Comparison of ENCODE assay signal across 24 cellular contexts in genomic region chr9:127644943-127645342, GRCh38. TPM values are rescaled to one million over a fixed set of nuclear protein-coding genes. Genes with fewer than 3 reads are reported as not detected.
DNase-seq lines count a peak whose midpoint lies in the region; ATAC-seq and TF ChIP-seq lines count a peak whose summit lies in the region.
"Had no signal": no experiment of that assay in that cellular context is flagged by ENCODE, and none has a peak within 500 bp of the region (broad histone marks: within the 10 kb centered on the region; RNA-seq: fewer than 3 reads in every experiment).

No MANE protein-coding gene starts in this region.

- H3K36me3 Mint-ChIP-seq in GM23338 (ENCODE audit: low read depth): no peaks in the 10 kb centered on the region
- H3K36me3 Mint-ChIP-seq: activated naive CD8-positive, alpha-beta T cell treated with anti-CD3 and anti-CD28 coated beads, Interleukin-2, amount 10 ng/mL, durations not matched to agents 7 days and 5 days; naive thymus-derived CD4-positive, alpha-beta T cell; stimulated activated memory B cell treated with anti-CD40 and anti-IgM and Interleukin-4, amounts not matched to agents 10 μg/mL and 1 μg/mL and 100 μg/mL, for 72 hours had no signal

- H3K9ac ChIP-seq in skeletal muscle tissue (ENCODE audit: low read depth in 1 of 3, low read length in 3 of 3): peak overlapping the region in 2 of 3 donors; percentile 8 to 16

- no peak overlapping the region for H3K4me2 ChIP-seq in GM23338

- TF ChIP-seq CTCF in GM23338 (conservative IDR thresholded peaks at IDR 0.05; ENCODE audit: low read depth in 2 of 2) (no peak), WERI-Rb-1 (IDR thresholded peaks at IDR 0.05; ENCODE audit: low read depth, low read length) (no peak)

- peaks cover 5% of the 10 kb centered on the region; the same call in 1 of the 2 replicates for H3K9me2 ChIP-seq in GM23338 (ENCODE audit: insufficient read depth)

- DNase-seq in GM23338 (ENCODE audit: low spot score) (no peak), WERI-Rb-1 (peak; percentile 39), iPS-NIHi7 (ENCODE audit: extremely low spot score) (peak; percentile 36), C1 segment of cervical spinal cord (lab: John Stamatoyannopoulos, UW) (no peak)
- DNase-seq: activated CD4-positive, alpha-beta T cell treated with anti-CD3 and anti-CD28 coated beads for 4 hours; activated naive CD8-positive, alpha-beta T cell treated with anti-CD3 and anti-CD28 coated beads, Interleukin-2, amount 10 ng/mL, durations not matched to agents 7 days and 5 days; dorsolateral prefrontal cortex; GF-D8; H7; KBM-7; naive thymus-derived CD4-positive, alpha-beta T cell; NCI-H2029 treated with DMSO at 0.1 percent for 48 hours; NCI-H446 treated with DMSO at 0.1 percent for 48 hours; ovary; SW 1271 had no signal

- no peaks in the 10 kb centered on the region for H3K36me3 ChIP-seq in GM23338 (ENCODE audit: insufficient read depth)
- H3K36me3 ChIP-seq in WERI-Rb-1: no peaks in the 10 kb centered on the region
- no peaks in the 10 kb centered on the region for H3K36me3 ChIP-seq in skeletal muscle tissue (ENCODE audit: control insufficient read depth in 3 of 3, insufficient read depth in 3 of 3, low read length in 3 of 3)
- H3K36me3 ChIP-seq: ovary had no signal

- no peaks in the 10 kb centered on the region for H3K9me3 Mint-ChIP-seq in GM23338
- H3K9me3 Mint-ChIP-seq: activated naive CD8-positive, alpha-beta T cell treated with anti-CD3 and anti-CD28 coated beads, Interleukin-2, amount 10 ng/mL, durations not matched to agents 7 days and 5 days; activated T-helper 17 cell treated with anti-CD3 and anti-CD28 coated beads, Interleukin-2, amount 50 U/mL, for 72 hours; naive thymus-derived CD4-positive, alpha-beta T cell; stimulated activated memory B cell treated with anti-CD40 and anti-IgM and Interleukin-4, amounts not matched to agents 10 μg/mL and 1 μg/mL and 100 μg/mL, for 72 hours had no signal

- peaks cover 15% of the 10 kb centered on the region; the same call in 2 of the 3 replicates for H3K4me1 Mint-ChIP-seq in GM23338
- H3K4me1 Mint-ChIP-seq: activated naive CD8-positive, alpha-beta T cell treated with anti-CD3 and anti-CD28 coated beads, Interleukin-2, amount 10 ng/mL, durations not matched to agents 7 days and 5 days; activated T-helper 17 cell treated with anti-CD3 and anti-CD28 coated beads, Interleukin-2, amount 50 U/mL, for 72 hours; naive thymus-derived CD4-positive, alpha-beta T cell; stimulated activated memory B cell treated with anti-CD40 and anti-IgM and Interleukin-4, amounts not matched to agents 10 μg/mL and 1 μg/mL and 100 μg/mL, for 72 hours had no signal

- H3K27me3 ChIP-seq in GM23338 (ENCODE audit: insufficient read depth) (no peaks in the 10 kb centered on the region), WERI-Rb-1 (ENCODE audit: insufficient read depth, low read depth, severe bottlenecking) (no peaks in the 10 kb centered on the region), skeletal muscle tissue (ENCODE audit: control insufficient read depth in 3 of 3, insufficient read depth in 3 of 3, low read length in 3 of 3) (no peaks in the 10 kb centered on the region)
- H3K27me3 ChIP-seq: dorsolateral prefrontal cortex, ovary had no signal

- H4K20me1 ChIP-seq in GM23338 (replicated peaks; ENCODE audit: insufficient read depth): peaks cover 3% of the 10 kb centered on the region; the same call in 1 of the 2 replicates

- H3K4me1 ChIP-seq in GM23338 (ENCODE audit: insufficient read depth) (no peaks in the 10 kb centered on the region), skeletal muscle tissue (ENCODE audit: control insufficient read depth in 3 of 3, insufficient read depth in 3 of 3, low read length in 3 of 3) (peaks cover 0 to 13% (median 11%) of the 10 kb centered on the region in 3 donors)

- H3F3A ChIP-seq in GM23338 (replicated peaks; ENCODE audit: low read depth): no peaks in the 10 kb centered on the region

- H3K4me3 Mint-ChIP-seq in GM23338: no peak overlapping the region
- H3K4me3 Mint-ChIP-seq: activated naive CD8-positive, alpha-beta T cell treated with anti-CD3 and anti-CD28 coated beads, Interleukin-2, amount 10 ng/mL, durations not matched to agents 7 days and 5 days; activated T-helper 17 cell treated with anti-CD3 and anti-CD28 coated beads, Interleukin-2, amount 50 U/mL, for 72 hours; naive thymus-derived CD4-positive, alpha-beta T cell; stimulated activated memory B cell treated with anti-CD40 and anti-IgM and Interleukin-4, amounts not matched to agents 10 μg/mL and 1 μg/mL and 100 μg/mL, for 72 hours had no signal

- H3K27me3 Mint-ChIP-seq in GM23338 (ENCODE audit: insufficient read depth, low read depth, poor library complexity): peaks cover 6% of the 10 kb centered on the region
- H3K27me3 Mint-ChIP-seq: activated naive CD8-positive, alpha-beta T cell treated with anti-CD3 and anti-CD28 coated beads, Interleukin-2, amount 10 ng/mL, durations not matched to agents 7 days and 5 days; activated T-helper 17 cell treated with anti-CD3 and anti-CD28 coated beads, Interleukin-2, amount 50 U/mL, for 72 hours; stimulated activated memory B cell treated with anti-CD40 and anti-IgM and Interleukin-4, amounts not matched to agents 10 μg/mL and 1 μg/mL and 100 μg/mL, for 72 hours had no signal

- H3K4me3 ChIP-seq in GM23338: no peak overlapping the region
- H3K4me3 ChIP-seq in WERI-Rb-1 (ENCODE audit: low read depth, low read length): no peak overlapping the region
- no peak overlapping the region for H3K4me3 ChIP-seq in skeletal muscle tissue (ENCODE audit: low read length in 3 of 3)
- H3K4me3 ChIP-seq: dorsolateral prefrontal cortex, GM12878, ovary had no signal

- H3K27ac ChIP-seq in GM23338 (ENCODE audit: low read depth) (0 out of 2 replicates have a peak overlapping the region, but pooled peaks have one; percentile 56), WERI-Rb-1 (no peak overlapping the region), skeletal muscle tissue (ENCODE audit: low read depth, low read length) (no peak overlapping the region)
- H3K27ac ChIP-seq: ovary had no signal

- H3K27ac Mint-ChIP-seq in GM23338: no peak overlapping the region
- H3K27ac Mint-ChIP-seq: activated naive CD8-positive, alpha-beta T cell treated with anti-CD3 and anti-CD28 coated beads, Interleukin-2, amount 10 ng/mL, durations not matched to agents 7 days and 5 days; activated T-helper 17 cell treated with anti-CD3 and anti-CD28 coated beads, Interleukin-2, amount 50 U/mL, for 72 hours; naive thymus-derived CD4-positive, alpha-beta T cell; stimulated activated memory B cell treated with anti-CD40 and anti-IgM and Interleukin-4, amounts not matched to agents 10 μg/mL and 1 μg/mL and 100 μg/mL, for 72 hours had no signal

- peak; percentile 56 for ATAC-seq in GM23338
- no peak for ATAC-seq in GM21737 (IDR thresholded peaks at IDR 0.05; ENCODE audit: unreplicated experiment)
- ATAC-seq in GM21367 (IDR thresholded peaks at IDR 0.05; ENCODE audit: unreplicated experiment): no peak
- ATAC-seq: activated T-helper 17 cell treated with anti-CD3 and anti-CD28 coated beads, Interleukin-2, amount 50 U/mL, for 72 hours; esophagus mucosa; GM12878; left lobe of liver; naive thymus-derived CD4-positive, alpha-beta T cell; sciatic nerve; stimulated activated memory B cell treated with anti-CD40 and anti-IgM and Interleukin-4, amounts not matched to agents 10 μg/mL and 1 μg/mL and 100 μg/mL, for 72 hours had no signal

- H2AFZ ChIP-seq in GM23338: no peak overlapping the region

- no peaks in the 10 kb centered on the region for H3K9me3 ChIP-seq in WERI-Rb-1 (ENCODE audit: severe bottlenecking)
- no peaks in the 10 kb centered on the region for H3K9me3 ChIP-seq in skeletal muscle tissue (ENCODE audit: control insufficient read depth in 3 of 3, low read length in 3 of 3)
- H3K9me3 ChIP-seq: ovary had no signal

- peaks cover 27% of the 10 kb centered on the region for H3K79me2 ChIP-seq in GM23338 (replicated peaks; ENCODE audit: insufficient read depth)

TF ChIP-seq in GM23338, 12 proteins besides CTCF, POLR2A, EP300 and RAD21 (continues in another document):
- TF ChIP-seq STAT1 (IDR thresholded peaks at IDR 0.05; ENCODE audit: unreplicated experiment): no peak
- TF ChIP-seq REST (IDR thresholded peaks at IDR 0.05; ENCODE audit: unreplicated experiment): no peak
- TF ChIP-seq POLR2AphosphoS5 (IDR thresholded peaks at IDR 0.05; ENCODE audit: low read depth): no peak
- no peak for TF ChIP-seq ZNF331 (CRISPR knock-in tag; IDR thresholded peaks at IDR 0.05; ENCODE audit: low read depth)

RNA-seq across cellular contexts. Expression of gene STXBP1, which starts 32.9 kb away (rescaled TPM):
- total RNA-seq in GM23338 (2014; rRNA removed; shearing (Covaris generic)): 48.6 and 76.4 TPM in 2 replicates
- polyA plus RNA-seq in GM23338 (2016; fragmentation: Nextera tagmentation; extraction: Ambion mirVana): 45.8 and 50.4 TPM in 2 replicates
- total RNA-seq in skeletal muscle tissue: 5.2 TPM

Comparison
In these comparisons a context has a peak if more than half of its experiments do, and no peak if none do; other contexts are left out.
1. DNase-seq: peak in WERI-Rb-1 (single experiment) and iPS-NIHi7 (single experiment); none in GM23338 (single experiment) and C1 segment of cervical spinal cord (0 of 14).